Comparison of ENCODE assay signal across 8 cellular contexts in the genomic region with DNA sequence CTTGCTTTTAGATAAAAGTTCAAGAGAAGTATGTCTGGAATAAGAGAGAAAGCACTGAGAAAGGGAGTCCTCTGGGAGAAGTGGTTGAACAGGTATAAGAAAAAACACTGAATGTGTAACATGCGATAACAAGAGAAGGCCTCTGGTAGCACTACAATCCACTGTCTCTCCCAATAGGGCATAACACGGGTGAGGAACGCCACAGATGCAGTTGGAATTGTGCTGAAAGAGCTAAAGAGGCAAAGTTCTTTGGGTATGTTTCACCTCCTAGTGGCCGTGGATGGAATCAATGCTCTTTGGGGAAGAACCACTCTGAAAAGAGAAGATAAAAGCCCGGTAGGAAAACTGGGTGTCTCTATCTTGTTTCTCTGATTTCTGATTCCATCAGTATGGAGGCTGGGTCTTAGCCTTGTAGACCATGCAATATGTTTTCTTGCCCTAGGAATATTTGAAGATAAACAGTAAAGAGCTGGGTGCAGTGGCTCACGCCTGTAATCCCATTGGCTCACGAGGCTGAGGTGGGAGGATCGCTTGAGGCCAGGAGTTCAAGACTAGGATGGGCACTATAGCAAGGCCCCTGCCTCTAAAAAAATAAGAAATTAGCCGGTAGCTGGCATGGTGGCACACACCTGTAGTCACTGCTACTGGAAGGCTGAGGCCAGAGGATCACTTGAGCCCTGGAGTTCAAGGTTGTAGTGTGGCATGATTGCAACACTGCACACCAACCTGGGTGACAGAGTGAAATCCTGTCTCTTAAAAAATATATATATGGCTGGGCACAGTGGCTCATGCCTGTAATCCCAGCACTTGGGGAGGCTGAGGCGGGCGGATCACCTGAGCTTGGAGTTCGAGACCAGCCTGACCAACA. TPM values are rescaled to one million over a fixed set of nuclear protein-coding genes. Genes with fewer than 3 reads are reported as not detected.
A peak's percentile ranks its signal among the peaks of the same experiment; 100 is the strongest.
DNase-seq lines count a peak whose midpoint lies in the region; ATAC-seq and TF ChIP-seq lines count a peak whose summit lies in the region.

No MANE protein-coding gene starts in this region.

- H2AFZ ChIP-seq in neuronal stem cell (ENCODE audit: low read length) = no peak overlapping the region

- no peaks in the 10 kb centered on the region for H3K4me1 ChIP-seq in neuronal stem cell (ENCODE audit: control insufficient read depth in 2 of 2, insufficient read depth in 1 of 2, low read depth in 1 of 2, low read length in 2 of 2)

- H3K27ac ChIP-seq in neuronal stem cell (replicated peaks; ENCODE audit: low read length) = no peak overlapping the region

- H3K4ac ChIP-seq in neuronal stem cell (ENCODE audit: low read length) = no peak overlapping the region

- H3K9me3 ChIP-seq in neuronal stem cell (replicated peaks in 1 of 2; ENCODE audit: control insufficient read depth in 2 of 2, insufficient read depth in 1 of 2, low read depth in 1 of 2, low read length in 2 of 2) = no peaks in the 10 kb centered on the region

- peak; percentile 48 for TF ChIP-seq CTCF in GM10266 (IDR thresholded peaks at IDR 0.05; ENCODE audit: control insufficient read depth, insufficient read depth, low read depth, missing control alignments)
- peak; percentile 81 for TF ChIP-seq CTCF in fibroblast of pulmonary artery (IDR thresholded peaks at IDR 0.05; ENCODE audit: low read length, missing control alignments)

- no peak overlapping the region for H3K18ac ChIP-seq in neuronal stem cell (ENCODE audit: low read length)

- no peak overlapping the region for H3K23ac ChIP-seq in neuronal stem cell (ENCODE audit: low read depth, low read length, poor library complexity)

- no peaks in the 10 kb centered on the region for H3K27me3 ChIP-seq in neuronal stem cell (ENCODE audit: control insufficient read depth in 3 of 3, insufficient read depth in 3 of 3, low read depth in 1 of 3, low read length in 3 of 3)

- no peak overlapping the region for H2AK5ac ChIP-seq in neuronal stem cell (ENCODE audit: low read depth, low read length)

- no peak overlapping the region for H2BK12ac ChIP-seq in neuronal stem cell (ENCODE audit: low read length)

- H3K79me1 ChIP-seq in neuronal stem cell (ENCODE audit: low read depth, low read length) = no peaks in the 10 kb centered on the region

- no peak overlapping the region for H3K14ac ChIP-seq in neuronal stem cell (ENCODE audit: low read length)

- H3K9ac ChIP-seq in neuronal stem cell (ENCODE audit: low read depth, low read length, poor library complexity) = no peak overlapping the region

- no peak overlapping the region for H2BK5ac ChIP-seq in neuronal stem cell (ENCODE audit: low read length)

- H2BK120ac ChIP-seq in neuronal stem cell (ENCODE audit: low read depth, low read length) = no peak overlapping the region

- peak; percentile 42 for DNase-seq in AG08396 (ENCODE audit: low spot score)
- DNase-seq in GM10266 (ENCODE audit: extremely low spot score) = no peak
- DNase-seq in NCI-H2227 (lab: John Stamatoyannopoulos, UW; ENCODE audit: unreplicated experiment) = peak; percentile 84
- DNase-seq in activated CD4-positive, alpha-beta T cell treated with anti-CD3 and anti-CD28 coated beads, Interleukin-2, amount 50 U/mL, for 4 hours = peak; percentile 14 to 25
- DNase-seq in fibroblast of pulmonary artery (ENCODE audit: low read depth) = peak; percentile 85
- peak; percentile 51 for DNase-seq in neuronal stem cell (ENCODE audit: low spot score)
- no peak for DNase-seq in DMS79 (lab: John Stamatoyannopoulos, UW)

- no peak for ATAC-seq in HG02981 (IDR thresholded peaks at IDR 0.05; ENCODE audit: unreplicated experiment)

- no peak overlapping the region for H2BK15ac ChIP-seq in neuronal stem cell (ENCODE audit: low read length)

- H4K91ac ChIP-seq in neuronal stem cell (ENCODE audit: low read depth, low read length, poor library complexity) = no peak overlapping the region

- peaks cover 7 to 83% of the 10 kb centered on the region in 2 donors for H3K36me3 ChIP-seq in neuronal stem cell (replicated peaks in 1 of 2; ENCODE audit: control insufficient read depth in 2 of 2, insufficient read depth in 2 of 2, low read length in 2 of 2)

- no peak overlapping the region for H3K4me2 ChIP-seq in neuronal stem cell (ENCODE audit: insufficient read depth, low read length, poor library complexity, severe bottlenecking)

- WGBS in neuronal stem cell (ENCODE audit: extremely low coverage in 2 of 2, insufficient read length in 2 of 2, insufficient replicate concordance in 1 of 2), 2 donors = no CpG with 5 or more reads among the region's 12 CpGs

- no peak overlapping the region for H3K4me3 ChIP-seq in fibroblast of pulmonary artery (replicated peaks; ENCODE audit: low read depth, low read length)
- no peak overlapping the region for H3K4me3 ChIP-seq in neuronal stem cell (ENCODE audit: low read length in 2 of 2)

- H4K8ac ChIP-seq in neuronal stem cell (ENCODE audit: low read depth, low read length) = no peak overlapping the region

RNA-seq across cellular contexts. Expression of gene DAP3, which starts 40.4 kb away (rescaled TPM):
- 119 TPM for polyA plus RNA-seq in neuronal stem cell (2013, experiment 1 of 2)
- polyA plus RNA-seq in neuronal stem cell (2013, experiment 2 of 2) = 120 TPM

RNA-seq across cellular contexts. Expression of gene YY1AP1, which starts 40.7 kb away (rescaled TPM):
- polyA plus RNA-seq in neuronal stem cell (2013, experiment 1 of 2) = 40.9 TPM
- 39.9 TPM for polyA plus RNA-seq in neuronal stem cell (2013, experiment 2 of 2)

Comparison
In these comparisons a context has a peak if more than half of its experiments do, and no peak if none do; other contexts are left out.
1. DNase-seq: peak in AG08396 (single experiment), NCI-H2227 (single experiment), activated CD4-positive, alpha-beta T cell treated with anti-CD3 and anti-CD28 coated beads, Interleukin-2, amount 50 U/mL, for 4 hours (2 of 2), fibroblast of pulmonary artery (single experiment) and neuronal stem cell (single experiment); none in GM10266 (single experiment) and DMS79 (single experiment).